ENCODE assay signal across 9 cellular contexts in the genomic region with DNA sequence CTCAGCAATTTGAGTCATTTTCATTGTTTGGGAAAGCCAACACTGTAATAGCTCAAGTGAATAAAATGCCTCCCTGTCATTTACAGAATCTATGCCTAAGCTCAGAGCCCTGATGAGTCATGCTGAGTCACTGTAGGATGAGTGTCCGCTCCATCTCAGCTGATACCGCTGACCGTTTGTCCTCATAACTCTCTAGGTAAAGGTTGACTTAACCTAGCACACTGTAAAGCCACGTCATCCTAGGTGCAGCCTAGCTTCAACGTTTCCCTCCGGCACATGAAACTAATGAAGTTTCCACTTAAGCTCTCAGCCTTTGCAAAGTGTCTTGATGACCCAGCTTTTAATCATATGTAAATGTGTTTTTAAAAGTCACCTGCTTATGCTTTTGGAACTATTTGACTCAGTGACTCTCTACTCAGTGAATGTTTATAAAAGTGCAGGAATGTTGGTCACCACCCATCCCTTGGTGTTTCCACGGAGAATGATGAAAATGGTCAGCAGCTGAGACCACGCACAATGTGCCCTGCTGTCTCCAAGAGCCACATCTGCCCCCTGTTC.
A peak's percentile ranks its signal among the peaks of the same experiment; 100 is the strongest.
DNase-seq lines count a peak whose midpoint lies in the region; ATAC-seq and TF ChIP-seq lines count a peak whose summit lies in the region.
"Had no signal": no experiment of that assay in that cellular context is flagged by ENCODE, and none has a peak within 500 bp of the region (broad histone marks: within the 10 kb centered on the region; RNA-seq: fewer than 3 reads in every experiment).

No MANE protein-coding gene starts in this region.

- H3K4me3 ChIP-seq in BE2C (ENCODE audit: low read depth, low read length) (no peak overlapping the region), SJSA1 (no peak overlapping the region)
- H3K4me3 ChIP-seq: heart right ventricle had no signal

- CTCF ChIA-PET in activated naive CD4-positive, alpha-beta T cell treated with anti-CD3 and anti-CD28 coated beads for 36 hours (lab: Charles Lee) = no interaction called here

- peak; percentile 33 for DNase-seq in BE2C
- peak; percentile 95 to 96 for DNase-seq in SJSA1 (ENCODE audit: low read depth in 1 of 2, low spot score in 2 of 2)
- DNase-seq in hepatic stellate cell (ENCODE audit: low spot score) = peak; percentile 24
- no peak for DNase-seq in activated T-helper 2 cell treated with anti-CD3 and anti-CD28 coated beads, Interferon-gamma antibody, Interleukin-2, Interleukin-4, amounts not matched to agents 10 μg/mL and 5 μg/mL and 100 μg/mL, durations not matched to agents 14 hours and 24 hours and 36 hours (ENCODE audit: low spot score)
- no peak for DNase-seq in activated naive CD4-positive, alpha-beta T cell treated with anti-CD3 and anti-CD28 coated beads for 36 hours
- DNase-seq in stimulated activated CD4-positive, alpha-beta T cell treated with anti-CD3 and anti-CD28 coated beads, Interleukin-4, amount 100 ng/mL, for 24 hours = no peak
- DNase-seq: heart right ventricle had no signal

- H3K27me3 Mint-ChIP-seq in activated T-helper 2 cell treated with anti-CD3 and anti-CD28 coated beads, Interferon-gamma antibody, Interleukin-2, Interleukin-4, amounts not matched to agents 10 μg/mL and 5 μg/mL and 100 μg/mL, durations not matched to agents 14 hours and 24 hours and 36 hours (ENCODE audit: low read depth) = no peaks in the 10 kb centered on the region
- H3K27me3 Mint-ChIP-seq in activated naive CD4-positive, alpha-beta T cell treated with anti-CD3 and anti-CD28 coated beads for 36 hours (ENCODE audit: low read depth) = peaks cover 10% of the 10 kb centered on the region

- H3K9me3 Mint-ChIP-seq in activated T-helper 2 cell treated with anti-CD3 and anti-CD28 coated beads, Interferon-gamma antibody, Interleukin-2, Interleukin-4, amounts not matched to agents 10 μg/mL and 5 μg/mL and 100 μg/mL, durations not matched to agents 14 hours and 24 hours and 36 hours = no peaks in the 10 kb centered on the region
- peaks cover 1% of the 10 kb centered on the region for H3K9me3 Mint-ChIP-seq in activated naive CD4-positive, alpha-beta T cell treated with anti-CD3 and anti-CD28 coated beads for 36 hours

- H3K27me3 ChIP-seq in BE2C (no peaks in the 10 kb centered on the region), SJSA1 (replicated peaks) (no peaks in the 10 kb centered on the region)
- H3K27me3 ChIP-seq: heart right ventricle had no signal

- no peak overlapping the region for H3K4me3 Mint-ChIP-seq in activated T-helper 2 cell treated with anti-CD3 and anti-CD28 coated beads, Interferon-gamma antibody, Interleukin-2, Interleukin-4, amounts not matched to agents 10 μg/mL and 5 μg/mL and 100 μg/mL, durations not matched to agents 14 hours and 24 hours and 36 hours (ENCODE audit: low read depth)
- H3K4me3 Mint-ChIP-seq in activated naive CD4-positive, alpha-beta T cell treated with anti-CD3 and anti-CD28 coated beads for 36 hours = no peak overlapping the region

- H3K4me1 ChIP-seq in BE2C = no peaks in the 10 kb centered on the region
- peaks cover 37% of the 10 kb centered on the region for H3K4me1 ChIP-seq in SJSA1 (replicated peaks)
- H3K4me1 ChIP-seq: heart right ventricle had no signal

- H3K36me3 ChIP-seq in BE2C (no peaks in the 10 kb centered on the region), SJSA1 (no peaks in the 10 kb centered on the region)
- H3K36me3 ChIP-seq: heart right ventricle had no signal

- no peak overlapping the region for H3K27ac Mint-ChIP-seq in activated T-helper 2 cell treated with anti-CD3 and anti-CD28 coated beads, Interferon-gamma antibody, Interleukin-2, Interleukin-4, amounts not matched to agents 10 μg/mL and 5 μg/mL and 100 μg/mL, durations not matched to agents 14 hours and 24 hours and 36 hours
- no peak overlapping the region for H3K27ac Mint-ChIP-seq in activated naive CD4-positive, alpha-beta T cell treated with anti-CD3 and anti-CD28 coated beads for 36 hours

- H3K9me3 ChIP-seq in BE2C (no peaks in the 10 kb centered on the region), SJSA1 (replicated peaks) (no peaks in the 10 kb centered on the region)

- intact Hi-C loops in activated T-helper 2 cell treated with anti-CD3 and anti-CD28 coated beads, Interferon-gamma antibody, Interleukin-2, Interleukin-4, amounts not matched to agents 10 μg/mL and 5 μg/mL and 100 μg/mL, durations not matched to agents 14 hours and 24 hours and 36 hours (cut with micrococcal nuclease) = no loop called here
- intact Hi-C loops in activated naive CD4-positive, alpha-beta T cell treated with anti-CD3 and anti-CD28 coated beads for 36 hours (cut with micrococcal nuclease) = no loop called here

- no peaks in the 10 kb centered on the region for H3K4me1 Mint-ChIP-seq in activated T-helper 2 cell treated with anti-CD3 and anti-CD28 coated beads, Interferon-gamma antibody, Interleukin-2, Interleukin-4, amounts not matched to agents 10 μg/mL and 5 μg/mL and 100 μg/mL, durations not matched to agents 14 hours and 24 hours and 36 hours (ENCODE audit: low read depth)
- H3K4me1 Mint-ChIP-seq in activated naive CD4-positive, alpha-beta T cell treated with anti-CD3 and anti-CD28 coated beads for 36 hours (ENCODE audit: low read depth) = no peaks in the 10 kb centered on the region

- no peak for TF ChIP-seq CTCF in BE2C (IDR thresholded peaks at IDR 0.05; ENCODE audit: low read depth, low read length)

- ATAC-seq in HG02870 (IDR thresholded peaks at IDR 0.05; ENCODE audit: unreplicated experiment) (peak; percentile 46), HG03378 (IDR thresholded peaks at IDR 0.05; ENCODE audit: unreplicated experiment) (no peak)
- ATAC-seq: heart right ventricle had no signal

- H3K36me3 Mint-ChIP-seq in activated T-helper 2 cell treated with anti-CD3 and anti-CD28 coated beads, Interferon-gamma antibody, Interleukin-2, Interleukin-4, amounts not matched to agents 10 μg/mL and 5 μg/mL and 100 μg/mL, durations not matched to agents 14 hours and 24 hours and 36 hours (ENCODE audit: low read depth) = no peaks in the 10 kb centered on the region
- no peaks in the 10 kb centered on the region for H3K36me3 Mint-ChIP-seq in activated naive CD4-positive, alpha-beta T cell treated with anti-CD3 and anti-CD28 coated beads for 36 hours (ENCODE audit: low read depth)

- peak overlapping the region; percentile 81 for H3K27ac ChIP-seq in SJSA1
- H3K27ac ChIP-seq: heart right ventricle had no signal

Comparison
In these comparisons a context has a peak if more than half of its experiments do, and no peak if none do; other contexts are left out.
1. DNase-seq: peak in BE2C (single experiment), SJSA1 (2 of 2) and hepatic stellate cell (single experiment); none in activated T-helper 2 cell treated with anti-CD3 and anti-CD28 coated beads, Interferon-gamma antibody, Interleukin-2, Interleukin-4, amounts not matched to agents 10 μg/mL and 5 μg/mL and 100 μg/mL, durations not matched to agents 14 hours and 24 hours and 36 hours (single experiment), activated naive CD4-positive, alpha-beta T cell treated with anti-CD3 and anti-CD28 coated beads for 36 hours (single experiment) and stimulated activated CD4-positive, alpha-beta T cell treated with anti-CD3 and anti-CD28 coated beads, Interleukin-4, amount 100 ng/mL, for 24 hours (single experiment).